Comparison of ENCODE assay signal across 35 cellular contexts in the genomic region with DNA sequence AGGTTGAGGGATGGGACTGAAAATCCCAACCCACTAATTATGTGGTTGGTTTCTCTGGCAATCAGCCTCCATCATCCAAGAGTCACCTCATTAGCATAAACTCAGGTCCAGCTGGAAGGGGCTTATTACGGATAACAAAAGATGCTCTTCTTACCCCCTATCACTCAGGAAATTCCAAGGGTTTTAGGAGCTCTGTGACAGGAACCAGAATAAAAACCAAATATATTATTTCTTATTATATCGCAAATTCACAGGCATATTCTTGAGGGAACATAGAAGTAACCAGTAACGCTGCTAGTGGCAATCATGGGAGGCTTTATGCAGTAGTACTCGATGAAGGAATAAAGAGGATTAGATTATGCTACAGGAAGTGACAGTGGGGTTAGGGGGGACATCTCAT.
"Had no signal": no experiment of that assay in that cellular context is flagged by ENCODE, and none has a peak within 500 bp of the region (broad histone marks: within the 10 kb centered on the region; RNA-seq: fewer than 3 reads in every experiment).

No MANE protein-coding gene starts in this region.

- H3K9me3 ChIP-seq: adrenal gland, body of pancreas had no signal

- DNase-seq: activated B cell treated with CpG ODN at 0.5 μM for 24 hours; activated CD4-positive, alpha-beta memory T cell treated with anti-CD3 and anti-CD28 coated beads for 36 hours; activated CD4-positive, alpha-beta T cell treated with anti-CD3 and anti-CD28 coated beads for 4 hours; activated CD4-positive, alpha-beta T cell treated with anti-CD3 and anti-CD28 coated beads, Interleukin-2, amount 10 ng/mL, durations not matched to agents 24 days and 14 days; activated CD4-positive, alpha-beta T cell treated with anti-CD3 and anti-CD28 coated beads, Interleukin-2, amount 50 U/mL, for 1 hour; activated CD4-positive, alpha-beta T cell treated with anti-CD3 and anti-CD28 coated beads, Interleukin-2, amount 50 U/mL, for 4 hours; activated CD4-positive, CD25-positive, alpha-beta regulatory T cell treated with anti-CD3 and anti-CD28 coated beads, Interleukin-2, amount 50 U/mL, for 72 hours; activated CD8-positive, alpha-beta memory T cell treated with anti-CD3 and anti-CD28 coated beads, Interleukin-2, amount 50 U/mL, for 4 hours; activated CD8-positive, alpha-beta T cell treated with anti-CD3 and anti-CD28 coated beads for 36 hours; activated effector memory CD4-positive, alpha-beta T cell treated with anti-CD3 and anti-CD28 coated beads, Interleukin-2, amount 50 U/mL, for 16 hours; activated gamma-delta T cell treated with Interleukin-2 at 50 U/mL for 16 hours; activated naive CD4-positive, alpha-beta T cell; activated naive CD4-positive, alpha-beta T cell treated with anti-CD3 and anti-CD28 coated beads for 36 hours; activated naive CD4-positive, alpha-beta T cell treated with anti-CD3 and anti-CD28 coated beads, Interleukin-2, amount 50 U/mL, for 16 hours; activated naive CD8-positive, alpha-beta T cell treated with anti-CD3 and anti-CD28 coated beads for 36 hours; activated T-cell treated with anti-CD3 and anti-CD28 coated beads for 4 hours; activated T-cell treated with anti-CD3 and anti-CD28 coated beads, Interleukin-2, amount 50 U/mL, for 1 hour; activated T-cell treated with anti-CD3 and anti-CD28 coated beads, Interleukin-2, amount 50 U/mL, for 4 hours; activated T-cell treated with anti-CD3 and anti-CD28 coated beads, Interleukin-2, amount 50 U/mL, for 72 hours; adrenal gland; amniotic stem cell; aorta; body of pancreas; brain microvascular endothelial cell; caudate nucleus; cerebellar nuclear complex; T-helper 2 cell; T-helper 9 cell had no signal

- H3K9me3 Mint-ChIP-seq: activated B cell treated with CpG ODN at 0.5 μM for 24 hours; activated CD8-positive, alpha-beta T cell treated with anti-CD3 and anti-CD28 coated beads for 36 hours; activated naive CD4-positive, alpha-beta T cell treated with anti-CD3 and anti-CD28 coated beads for 36 hours; activated naive CD4-positive, alpha-beta T cell treated with anti-CD3 and anti-CD28 coated beads, Interleukin-2, amount 50 U/mL, for 72 hours; activated T-cell treated with anti-CD3 and anti-CD28 coated beads, Interleukin-2, amount 50 U/mL, for 4 hours; activated T-helper 17 cell treated with anti-CD3 and anti-CD28 coated beads, Interleukin-2, amount 50 U/mL, for 72 hours; central memory CD8-positive, alpha-beta T cell had no signal

- H3K4me3 ChIP-seq: adrenal gland, body of pancreas, cardiac muscle cell had no signal

- H3K27me3 ChIP-seq: adrenal gland, body of pancreas, brain microvascular endothelial cell, cardiac muscle cell had no signal

- H3K4me1 Mint-ChIP-seq: activated B cell treated with CpG ODN at 0.5 μM for 24 hours; activated CD4-positive, alpha-beta T cell treated with anti-CD3 and anti-CD28 coated beads, Interleukin-2, amount 10 ng/mL, durations not matched to agents 24 days and 14 days; activated T-helper 17 cell treated with anti-CD3 and anti-CD28 coated beads, Interleukin-2, amount 50 U/mL, for 72 hours; central memory CD8-positive, alpha-beta T cell had no signal

- H3K36me3 ChIP-seq: brain microvascular endothelial cell, cardiac muscle cell had no signal

- ATAC-seq: activated CD8-positive, alpha-beta T cell treated with anti-CD3 and anti-CD28 coated beads for 36 hours; activated naive CD4-positive, alpha-beta T cell treated with anti-CD3 and anti-CD28 coated beads, Interleukin-2, amount 50 U/mL, for 72 hours; activated T-cell treated with anti-CD3 and anti-CD28 coated beads, Interleukin-2, amount 50 U/mL, for 4 hours; activated T-cell treated with anti-CD3 and anti-CD28 coated beads, Interleukin-2, amount 50 U/mL, for 72 hours; activated T-helper 17 cell treated with anti-CD3 and anti-CD28 coated beads, Interleukin-2, amount 50 U/mL, for 72 hours; body of pancreas had no signal

- H3K4me3 Mint-ChIP-seq: activated B cell treated with CpG ODN at 0.5 μM for 24 hours; activated CD4-positive, alpha-beta memory T cell treated with anti-CD3 and anti-CD28 coated beads for 36 hours; activated CD4-positive, alpha-beta T cell treated with anti-CD3 and anti-CD28 coated beads, Interleukin-2, amount 10 ng/mL, durations not matched to agents 24 days and 14 days; activated CD8-positive, alpha-beta T cell treated with anti-CD3 and anti-CD28 coated beads for 36 hours; activated naive CD4-positive, alpha-beta T cell treated with anti-CD3 and anti-CD28 coated beads for 36 hours; activated naive CD8-positive, alpha-beta T cell treated with anti-CD3 and anti-CD28 coated beads for 36 hours; activated T-cell treated with anti-CD3 and anti-CD28 coated beads, Interleukin-2, amount 50 U/mL, for 4 hours; activated T-cell treated with anti-CD3 and anti-CD28 coated beads, Interleukin-2, amount 50 U/mL, for 72 hours; activated T-helper 1 cell treated with anti-CD3 and anti-CD28 coated beads, Interleukin-12 subunit alpha, Interleukin-12 subunit beta, Interleukin-2, Interleukin-4 antibody, amounts not matched to agents 30 ng/mL and 10 ng/mL and 1 ng/mL, durations not matched to agents 14 hours and 24 hours and 36 hours; activated T-helper 17 cell treated with anti-CD3 and anti-CD28 coated beads, Interleukin-2, amount 50 U/mL, for 72 hours; central memory CD8-positive, alpha-beta T cell; T-helper 2 cell treated with Interferon-gamma antibody and Interleukin-4, amounts not matched to agents 5 μg/mL and 100 μg/mL, for 36 hours had no signal

- H3K27ac ChIP-seq: adrenal gland, body of pancreas, brain microvascular endothelial cell, cardiac muscle cell, VCaP had no signal

- H3K27ac Mint-ChIP-seq: activated B cell treated with CpG ODN at 0.5 μM for 24 hours; activated CD4-positive, alpha-beta memory T cell treated with anti-CD3 and anti-CD28 coated beads for 36 hours; activated CD4-positive, alpha-beta T cell treated with anti-CD3 and anti-CD28 coated beads, Interleukin-2, amount 10 ng/mL, durations not matched to agents 24 days and 14 days; activated CD8-positive, alpha-beta T cell treated with anti-CD3 and anti-CD28 coated beads for 36 hours; activated naive CD4-positive, alpha-beta T cell treated with anti-CD3 and anti-CD28 coated beads for 36 hours; activated naive CD4-positive, alpha-beta T cell treated with anti-CD3 and anti-CD28 coated beads, Interleukin-2, amount 50 U/mL, for 72 hours; activated naive CD8-positive, alpha-beta T cell treated with anti-CD3 and anti-CD28 coated beads for 36 hours; activated T-helper 1 cell treated with anti-CD3 and anti-CD28 coated beads, Interleukin-12 subunit alpha, Interleukin-12 subunit beta, Interleukin-2, Interleukin-4 antibody, amounts not matched to agents 30 ng/mL and 10 ng/mL and 1 ng/mL, durations not matched to agents 14 hours and 24 hours and 36 hours; activated T-helper 17 cell treated with anti-CD3 and anti-CD28 coated beads, Interleukin-2, amount 50 U/mL, for 72 hours; T-helper 2 cell treated with Interferon-gamma antibody and Interleukin-4, amounts not matched to agents 5 μg/mL and 100 μg/mL, for 36 hours had no signal

- H3K27me3 Mint-ChIP-seq: activated B cell treated with CpG ODN at 0.5 μM for 24 hours; activated CD4-positive, alpha-beta memory T cell treated with anti-CD3 and anti-CD28 coated beads for 36 hours; activated CD4-positive, alpha-beta T cell treated with anti-CD3 and anti-CD28 coated beads, Interleukin-2, amount 10 ng/mL, durations not matched to agents 24 days and 14 days; activated CD8-positive, alpha-beta T cell treated with anti-CD3 and anti-CD28 coated beads for 36 hours; activated naive CD8-positive, alpha-beta T cell treated with anti-CD3 and anti-CD28 coated beads for 36 hours; activated T-helper 17 cell treated with anti-CD3 and anti-CD28 coated beads, Interleukin-2, amount 50 U/mL, for 72 hours; central memory CD8-positive, alpha-beta T cell had no signal

- H3K4me1 ChIP-seq: body of pancreas had no signal
